ENCODE assay signal across 14 cellular contexts in the genomic region with DNA sequence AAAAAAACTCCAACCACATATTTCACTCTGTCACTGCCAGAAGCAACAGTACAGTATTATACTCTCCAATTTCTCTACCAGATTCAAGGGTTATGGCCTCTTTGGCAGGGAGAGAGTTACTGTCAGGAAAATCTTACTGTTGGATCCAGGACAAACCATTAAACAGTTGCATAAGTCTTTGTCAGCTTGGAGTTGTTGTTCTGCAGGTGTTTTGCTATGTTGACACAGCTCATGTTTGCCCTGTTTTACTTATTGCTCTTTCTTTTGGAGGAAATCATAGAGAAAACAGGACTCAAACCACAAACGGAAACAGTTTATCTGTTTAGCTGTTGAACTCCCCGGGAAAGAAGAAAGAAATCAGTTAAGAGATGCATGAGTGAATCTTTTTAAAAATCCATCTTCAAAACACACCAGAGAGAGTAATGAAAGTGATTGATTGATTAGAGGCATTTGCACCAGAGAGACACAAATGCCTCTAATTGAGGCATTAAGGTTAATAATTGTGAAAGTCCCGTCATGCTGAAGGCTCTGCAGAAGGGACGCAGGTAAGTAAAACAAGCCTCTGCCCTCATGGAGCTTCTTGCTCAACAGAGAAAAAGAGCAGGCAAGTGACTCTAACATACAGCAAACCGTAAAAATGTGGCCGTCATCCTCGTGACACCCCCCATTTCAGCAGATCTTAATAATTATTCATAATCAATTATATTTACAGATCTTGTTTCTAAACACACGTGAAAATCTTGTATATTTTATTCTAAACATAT. TPM values are rescaled to one million over a fixed set of nuclear protein-coding genes. Genes with fewer than 3 reads are reported as not detected.
DNase-seq lines count a peak whose midpoint lies in the region; ATAC-seq and TF ChIP-seq lines count a peak whose summit lies in the region.
"Had no signal": no experiment of that assay in that cellular context is flagged by ENCODE, and none has a peak within 500 bp of the region (broad histone marks: within the 10 kb centered on the region; RNA-seq: fewer than 3 reads in every experiment).

No MANE protein-coding gene starts in this region.

- TF ChIP-seq CTCF in brain microvascular endothelial cell (IDR thresholded peaks at IDR 0.05; ENCODE audit: low read depth, low read length, missing control alignments), result no peak

- TF ChIP-seq EP300 in Ishikawa (IDR thresholded peaks at IDR 0.05; ENCODE audit: borderline replicate concordance), result no peak

- H3K36me3 ChIP-seq in ACC112 (ENCODE audit: insufficient read depth, low read length) (no peaks in the 10 kb centered on the region), brain microvascular endothelial cell (replicated peaks) (no peaks in the 10 kb centered on the region)
- H3K36me3 ChIP-seq: ascending aorta had no signal

- H3K4me1 ChIP-seq in ACC112 (ENCODE audit: control insufficient read depth, insufficient read depth, low read length, unreplicated experiment), result peaks cover 16% of the 10 kb centered on the region

- TF ChIP-seq RAD21 in Ishikawa (IDR thresholded peaks at IDR 0.05; ENCODE audit: low read depth), result no peak

- peak; percentile 12 for DNase-seq in brain microvascular endothelial cell
- peak; percentile 22 to 66 for DNase-seq in lung microvascular endothelial cell (ENCODE audit: low read depth in 2 of 2)
- no peak for DNase-seq in ACHN
- DNase-seq in DMS153 treated with DMSO at 0.1 percent for 48 hours (lab: John Stamatoyannopoulos, UW; ENCODE audit: unreplicated experiment), result no peak
- DNase-seq in 8988T, result no peak
- DNase-seq: activated CD4-positive, CD25-positive, alpha-beta regulatory T cell; activated T-cell treated with anti-CD3 and anti-CD28 coated beads, Interleukin-2, amount 50 U/mL, for 48 hours; immature natural killer cell; natural killer cell; NCI-H524 treated with DMSO at 0.1 percent for 48 hours had no signal

- H2AFZ ChIP-seq in ACC112 (ENCODE audit: low read length, unreplicated experiment), result peak overlapping the region; percentile 83

- H3K27ac ChIP-seq in ACC112 (ENCODE audit: low read depth, low read length) (no peak overlapping the region), brain microvascular endothelial cell (no peak overlapping the region)
- H3K27ac ChIP-seq: ascending aorta had no signal

- ATAC-seq in GM21717 (IDR thresholded peaks at IDR 0.05; ENCODE audit: unreplicated experiment), result no peak
- ATAC-seq: natural killer cell had no signal

- H3K4me3 ChIP-seq in ACC112 (ENCODE audit: low read depth, low read length) (no peak overlapping the region), brain microvascular endothelial cell (ENCODE audit: low read depth, low read length) (no peak overlapping the region)
- H3K4me3 ChIP-seq: ascending aorta had no signal

- H3K27me3 ChIP-seq in ACC112 (ENCODE audit: insufficient read depth, low read length) (no peaks in the 10 kb centered on the region), brain microvascular endothelial cell (replicated peaks) (no peaks in the 10 kb centered on the region)
- H3K27me3 ChIP-seq: ascending aorta had no signal

- H3K79me2 ChIP-seq in ACC112 (ENCODE audit: control insufficient read depth, insufficient read depth, low read length, unreplicated experiment), result no peaks in the 10 kb centered on the region

- in situ Hi-C loops in brain microvascular endothelial cell (cut with HindIII; ENCODE audit: low pct_ligation_motif_present, low sequenced_read_pairs), result no loop called here
- in situ Hi-C loops in ACHN (cut with HindIII; ENCODE audit: low pct_ligation_motif_present, low pct_unique_long_range_greater_than_20kb, low sequenced_read_pairs), result no loop called here

TF ChIP-seq in Ishikawa, 13 proteins besides CTCF, POLR2A, EP300 and RAD21:
- TF ChIP-seq TCF12 (IDR thresholded peaks at IDR 0.05; ENCODE audit: low read depth) (no peak), CEBPB (IDR thresholded peaks at IDR 0.05) (0 out of 2 replicates have a peak, but pooled peaks have one; percentile 15)

RNA-seq across cellular contexts. Expression of a gene that starts 38.7 kb away (rescaled TPM):
- total RNA-seq in lung microvascular endothelial cell, result 60.6 and 109 TPM in 2 replicates

Comparison
In these comparisons a context has a peak if more than half of its experiments do, and no peak if none do; other contexts are left out.
1. DNase-seq: peak in brain microvascular endothelial cell (single experiment) and lung microvascular endothelial cell (2 of 2); none in ACHN (single experiment), DMS153 treated with DMSO at 0.1 percent for 48 hours (single experiment) and 8988T (single experiment).